Comparison of ENCODE assay signal across 1 cellular context in the genomic region with DNA sequence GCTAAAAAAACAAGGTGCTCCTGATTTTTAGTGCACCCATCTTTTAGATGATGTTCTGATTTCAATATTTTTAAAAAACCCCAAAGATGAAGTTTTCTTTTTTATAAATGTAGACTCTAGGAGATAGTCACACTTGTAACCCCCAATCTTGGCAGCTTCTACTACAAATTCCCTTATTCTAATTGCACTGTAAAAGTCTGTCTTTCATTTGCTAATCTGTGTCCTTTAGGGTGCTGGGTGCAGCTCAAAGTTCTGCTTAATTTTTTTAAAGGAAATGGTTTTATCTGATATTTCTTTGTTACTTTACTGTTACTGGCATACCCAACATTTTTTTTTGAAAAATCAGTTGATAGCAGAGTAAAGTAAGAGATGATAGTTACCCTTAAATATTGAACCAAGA.
TF ChIP-seq lines count a peak whose summit lies in the region.

No MANE protein-coding gene starts in this region.

TF ChIP-seq in GM23338, 12 proteins besides CTCF, POLR2A, EP300 and RAD21 (continued from another document):
- TF ChIP-seq, protein P1, sequence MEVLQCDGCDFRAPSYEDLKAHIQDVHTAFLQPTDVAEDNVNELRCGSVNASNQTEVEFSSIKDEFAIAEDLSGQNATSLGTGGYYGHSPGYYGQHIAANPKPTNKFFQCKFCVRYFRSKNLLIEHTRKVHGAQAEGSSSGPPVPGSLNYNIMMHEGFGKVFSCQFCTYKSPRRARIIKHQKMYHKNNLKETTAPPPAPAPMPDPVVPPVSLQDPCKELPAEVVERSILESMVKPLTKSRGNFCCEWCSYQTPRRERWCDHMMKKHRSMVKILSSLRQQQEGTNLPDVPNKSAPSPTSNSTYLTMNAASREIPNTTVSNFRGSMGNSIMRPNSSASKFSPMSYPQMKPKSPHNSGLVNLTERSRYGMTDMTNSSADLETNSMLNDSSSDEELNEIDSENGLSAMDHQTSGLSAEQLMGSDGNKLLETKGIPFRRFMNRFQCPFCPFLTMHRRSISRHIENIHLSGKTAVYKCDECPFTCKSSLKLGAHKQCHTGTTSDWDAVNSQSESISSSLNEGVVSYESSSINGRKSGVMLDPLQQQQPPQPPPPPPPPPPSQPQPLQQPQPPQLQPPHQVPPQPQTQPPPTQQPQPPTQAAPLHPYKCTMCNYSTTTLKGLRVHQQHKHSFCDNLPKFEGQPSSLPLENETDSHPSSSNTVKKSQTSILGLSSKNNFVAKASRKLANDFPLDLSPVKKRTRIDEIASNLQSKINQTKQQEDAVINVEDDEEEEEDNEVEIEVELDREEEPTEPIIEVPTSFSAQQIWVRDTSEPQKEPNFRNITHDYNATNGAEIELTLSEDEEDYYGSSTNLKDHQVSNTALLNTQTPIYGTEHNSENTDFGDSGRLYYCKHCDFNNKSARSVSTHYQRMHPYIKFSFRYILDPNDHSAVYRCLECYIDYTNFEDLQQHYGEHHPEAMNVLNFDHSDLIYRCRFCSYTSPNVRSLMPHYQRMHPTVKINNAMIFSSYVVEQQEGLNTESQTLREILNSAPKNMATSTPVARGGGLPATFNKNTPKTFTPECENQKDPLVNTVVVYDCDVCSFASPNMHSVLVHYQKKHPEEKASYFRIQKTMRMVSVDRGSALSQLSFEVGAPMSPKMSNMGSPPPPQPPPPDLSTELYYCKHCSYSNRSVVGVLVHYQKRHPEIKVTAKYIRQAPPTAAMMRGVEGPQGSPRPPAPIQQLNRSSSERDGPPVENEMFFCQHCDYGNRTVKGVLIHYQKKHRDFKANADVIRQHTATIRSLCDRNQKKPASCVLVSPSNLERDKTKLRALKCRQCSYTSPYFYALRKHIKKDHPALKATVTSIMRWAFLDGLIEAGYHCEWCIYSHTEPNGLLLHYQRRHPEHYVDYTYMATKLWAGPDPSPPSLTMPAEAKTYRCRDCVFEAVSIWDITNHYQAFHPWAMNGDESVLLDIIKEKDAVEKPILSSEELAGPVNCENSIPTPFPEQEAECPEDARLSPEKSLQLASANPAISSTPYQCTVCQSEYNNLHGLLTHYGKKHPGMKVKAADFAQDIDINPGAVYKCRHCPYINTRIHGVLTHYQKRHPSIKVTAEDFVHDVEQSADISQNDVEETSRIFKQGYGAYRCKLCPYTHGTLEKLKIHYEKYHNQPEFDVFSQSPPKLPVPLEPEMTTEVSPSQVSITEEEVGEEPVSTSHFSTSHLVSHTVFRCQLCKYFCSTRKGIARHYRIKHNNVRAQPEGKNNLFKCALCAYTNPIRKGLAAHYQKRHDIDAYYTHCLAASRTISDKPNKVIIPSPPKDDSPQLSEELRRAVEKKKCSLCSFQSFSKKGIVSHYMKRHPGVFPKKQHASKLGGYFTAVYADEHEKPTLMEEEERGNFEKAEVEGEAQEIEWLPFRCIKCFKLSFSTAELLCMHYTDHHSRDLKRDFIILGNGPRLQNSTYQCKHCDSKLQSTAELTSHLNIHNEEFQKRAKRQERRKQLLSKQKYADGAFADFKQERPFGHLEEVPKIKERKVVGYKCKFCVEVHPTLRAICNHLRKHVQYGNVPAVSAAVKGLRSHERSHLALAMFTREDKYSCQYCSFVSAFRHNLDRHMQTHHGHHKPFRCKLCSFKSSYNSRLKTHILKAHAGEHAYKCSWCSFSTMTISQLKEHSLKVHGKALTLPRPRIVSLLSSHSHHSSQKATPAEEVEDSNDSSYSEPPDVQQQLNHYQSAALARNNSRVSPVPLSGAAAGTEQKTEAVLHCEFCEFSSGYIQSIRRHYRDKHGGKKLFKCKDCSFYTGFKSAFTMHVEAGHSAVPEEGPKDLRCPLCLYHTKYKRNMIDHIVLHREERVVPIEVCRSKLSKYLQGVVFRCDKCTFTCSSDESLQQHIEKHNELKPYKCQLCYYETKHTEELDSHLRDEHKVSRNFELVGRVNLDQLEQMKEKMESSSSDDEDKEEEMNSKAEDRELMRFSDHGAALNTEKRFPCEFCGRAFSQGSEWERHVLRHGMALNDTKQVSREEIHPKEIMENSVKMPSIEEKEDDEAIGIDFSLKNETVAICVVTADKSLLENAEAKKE (CRISPR knock-in tag; IDR thresholded peaks at IDR 0.05): no peak
- TF ChIP-seq ZNF331 (CRISPR knock-in tag; IDR thresholded peaks at IDR 0.05; ENCODE audit: low read depth): no peak
TF ChIP-seq in GM23338: peak in this region for 1.
